2 cellular contexts compared by ENCODE assay signal in the genomic region with DNA sequence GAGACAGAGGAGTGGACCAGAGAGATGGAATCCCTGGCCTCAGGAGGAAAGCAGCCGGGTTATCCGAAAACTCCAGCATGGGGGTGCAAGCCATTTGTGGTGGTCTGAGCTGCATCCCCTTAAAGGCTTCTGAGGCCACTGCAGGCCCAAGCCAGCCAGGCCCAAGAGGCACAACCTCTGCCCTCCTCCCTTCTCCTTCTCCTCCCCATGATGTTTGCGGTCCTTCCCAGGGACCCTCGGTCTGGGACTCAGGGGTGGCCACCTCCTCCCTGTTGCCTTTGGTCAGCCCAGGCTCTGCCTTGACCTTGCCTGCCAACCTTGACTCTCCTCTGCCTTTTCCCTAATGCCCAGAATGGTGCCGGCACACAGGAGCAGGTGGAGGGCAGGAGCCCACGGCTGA.
A peak's percentile ranks its signal among the peaks of the same experiment; 100 is the strongest.
TF ChIP-seq lines count a peak whose summit lies in the region.

No MANE protein-coding gene starts in this region.

TF ChIP-seq in HEK293, 187 proteins besides CTCF, POLR2A, EP300 and RAD21:
- no peak for TF ChIP-seq ZNF610 (tag by site-specific recombination; IDR thresholded peaks at IDR 0.05; ENCODE audit: borderline replicate concordance)
- TF ChIP-seq ZNF311 (tag by site-specific recombination; IDR thresholded peaks at IDR 0.05; ENCODE audit: borderline replicate concordance): no peak
- peak; percentile 83 for TF ChIP-seq PRDM10 (tag by site-specific recombination; IDR thresholded peaks at IDR 0.05)
- TF ChIP-seq, protein P1, sequence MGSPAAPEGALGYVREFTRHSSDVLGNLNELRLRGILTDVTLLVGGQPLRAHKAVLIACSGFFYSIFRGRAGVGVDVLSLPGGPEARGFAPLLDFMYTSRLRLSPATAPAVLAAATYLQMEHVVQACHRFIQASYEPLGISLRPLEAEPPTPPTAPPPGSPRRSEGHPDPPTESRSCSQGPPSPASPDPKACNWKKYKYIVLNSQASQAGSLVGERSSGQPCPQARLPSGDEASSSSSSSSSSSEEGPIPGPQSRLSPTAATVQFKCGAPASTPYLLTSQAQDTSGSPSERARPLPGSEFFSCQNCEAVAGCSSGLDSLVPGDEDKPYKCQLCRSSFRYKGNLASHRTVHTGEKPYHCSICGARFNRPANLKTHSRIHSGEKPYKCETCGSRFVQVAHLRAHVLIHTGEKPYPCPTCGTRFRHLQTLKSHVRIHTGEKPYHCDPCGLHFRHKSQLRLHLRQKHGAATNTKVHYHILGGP (tag by site-specific recombination; IDR thresholded peaks at IDR 0.05): no peak
- TF ChIP-seq, protein P2, sequence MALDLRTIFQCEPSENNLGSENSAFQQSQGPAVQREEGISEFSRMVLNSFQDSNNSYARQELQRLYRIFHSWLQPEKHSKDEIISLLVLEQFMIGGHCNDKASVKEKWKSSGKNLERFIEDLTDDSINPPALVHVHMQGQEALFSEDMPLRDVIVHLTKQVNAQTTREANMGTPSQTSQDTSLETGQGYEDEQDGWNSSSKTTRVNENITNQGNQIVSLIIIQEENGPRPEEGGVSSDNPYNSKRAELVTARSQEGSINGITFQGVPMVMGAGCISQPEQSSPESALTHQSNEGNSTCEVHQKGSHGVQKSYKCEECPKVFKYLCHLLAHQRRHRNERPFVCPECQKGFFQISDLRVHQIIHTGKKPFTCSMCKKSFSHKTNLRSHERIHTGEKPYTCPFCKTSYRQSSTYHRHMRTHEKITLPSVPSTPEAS (tag by site-specific recombination; IDR thresholded peaks at IDR 0.05): no peak
- TF ChIP-seq MZF1 (tag by site-specific recombination; IDR thresholded peaks at IDR 0.05; ENCODE audit: borderline replicate concordance): no peak
- TF ChIP-seq ZNF211 (tag by site-specific recombination; IDR thresholded peaks at IDR 0.05; ENCODE audit: low read depth): no peak
- TF ChIP-seq ZFHX2 (tag by site-specific recombination; conservative IDR thresholded peaks at IDR 0.05): no peak
TF ChIP-seq in HEK293: peak in this region for 1.

TF ChIP-seq in K562, 482 proteins besides CTCF, POLR2A, EP300 and RAD21:
- TF ChIP-seq ESRRA (IDR thresholded peaks at IDR 0.05; ENCODE audit: borderline replicate concordance, low read depth) (no peak), SAFB (IDR thresholded peaks at IDR 0.05; ENCODE audit: borderline replicate concordance, low read depth, low read length) (no peak), NRF1 (conservative IDR thresholded peaks at IDR 0.05 in 1 of 2, IDR thresholded peaks at IDR 0.05 in 1 of 2) (no peak), SMARCC2 (IDR thresholded peaks at IDR 0.05; ENCODE audit: low read depth) (no peak), ZBTB33 (CRISPR knock-in tag; IDR thresholded peaks at IDR 0.05) (no peak), PRDM10 (IDR thresholded peaks at IDR 0.05; ENCODE audit: partially characterized antibody) (peak; percentile 32)
TF ChIP-seq in K562: peak in this region for 1.
